Comparison of ENCODE assay signal across 23 cellular contexts in genomic region chr3:184770541-184770940, GRCh38. TPM values are rescaled to one million over a fixed set of nuclear protein-coding genes. Genes with fewer than 3 reads are reported as not detected.
DNase-seq lines count a peak whose midpoint lies in the region; ATAC-seq, FAIRE-seq and TF ChIP-seq lines count a peak whose summit lies in the region.
"Had no signal": no experiment of that assay in that cellular context is flagged by ENCODE, and none has a peak within 500 bp of the region (broad histone marks: within the 10 kb centered on the region; RNA-seq: fewer than 3 reads in every experiment).

No MANE protein-coding gene starts in this region.

- TF ChIP-seq RAD21 in H1 (IDR thresholded peaks at IDR 0.05 in 1 of 2, conservative IDR thresholded peaks at IDR 0.05 in 1 of 2; ENCODE audit: low read depth in 2 of 2, low read length in 2 of 2) = no peak

- ATAC-seq in aorta (ENCODE audit: low FRiP score) = no peak
- ATAC-seq: A549; CD8-positive, alpha-beta T cell; HepG2 had no signal

- H3K23ac ChIP-seq in H1 (ENCODE audit: insufficient read length) (no peak overlapping the region), mesenchymal stem cell (ENCODE audit: low read length in 2 of 2) (no peak overlapping the region), neuronal stem cell (ENCODE audit: low read depth, low read length, poor library complexity) (no peak overlapping the region)

- H4K5ac ChIP-seq in H1 (ENCODE audit: insufficient read length, low read depth, low read length) = no peak overlapping the region

- peaks cover 3 to 8% (median 4%) of the 10 kb centered on the region in 4 experiments; a peak in 4 of 7 replicates for H3K4me1 ChIP-seq in H1 (replicated peaks in 1 of 4; ENCODE audit: control insufficient read depth in 3 of 4, insufficient read depth in 4 of 4, low read length in 3 of 4)
- H3K4me1 ChIP-seq in mesenchymal stem cell (ENCODE audit: control insufficient read depth, insufficient read depth, low read depth, low read length) = peaks cover 12% of the 10 kb centered on the region
- H3K4me1 ChIP-seq in neuronal stem cell (ENCODE audit: control insufficient read depth in 2 of 2, insufficient read depth in 1 of 2, low read depth in 1 of 2, low read length in 2 of 2) = peaks cover 11 to 15% of the 10 kb centered on the region in 2 donors
- H3K4me1 ChIP-seq in aorta (ENCODE audit: control insufficient read depth in 1 of 2, insufficient read depth in 2 of 2, low read length in 2 of 2) = no peaks in the 10 kb centered on the region
- peaks cover 7% of the 10 kb centered on the region for H3K4me1 ChIP-seq in vagina
- H3K4me1 ChIP-seq: A549, BE2C had no signal

- H3K4me3 ChIP-seq in H1 (ENCODE audit: extremely low read depth in 1 of 4, insufficient read depth in 2 of 4, low read depth in 3 of 4, low read length in 4 of 4) (no peak overlapping the region), mesenchymal stem cell (ENCODE audit: insufficient read depth in 1 of 2, low read depth in 1 of 2, low read length in 2 of 2) (no peak overlapping the region), neuronal stem cell (ENCODE audit: low read length in 2 of 2) (no peak overlapping the region), aorta (ENCODE audit: low read length in 2 of 2) (no peak overlapping the region), vagina (no peak overlapping the region)
- H3K4me3 ChIP-seq: A549 had no signal

- H3K4ac ChIP-seq in H1 (replicated peaks; ENCODE audit: insufficient read length, low read depth, low read length) (no peak overlapping the region), mesenchymal stem cell (ENCODE audit: low read depth in 1 of 2, low read length in 2 of 2) (peak overlapping the region in 1 of 2 experiments; percentile 66), neuronal stem cell (ENCODE audit: low read length) (no peak overlapping the region)

- H3K23me2 ChIP-seq in H1 (ENCODE audit: low read depth, low read length) = 0 out of 2 replicates have a peak, but pooled peaks cover 3% of the 10 kb centered on the region

- TF ChIP-seq POLR2A in H1 (IDR thresholded peaks at IDR 0.05; ENCODE audit: control extremely low read depth in 1 of 2, low read depth in 2 of 2, low read length in 2 of 2) (no peak), vagina (IDR thresholded peaks at IDR 0.05) (no peak)

- H2AK5ac ChIP-seq in H1 (ENCODE audit: low read depth, low read length) = no peak overlapping the region
- H2AK5ac ChIP-seq in mesenchymal stem cell (ENCODE audit: low read length, severe bottlenecking) = no peak overlapping the region
- H2AK5ac ChIP-seq in neuronal stem cell (ENCODE audit: low read depth, low read length) = no peak overlapping the region

- no peak overlapping the region for H2AFZ ChIP-seq in H1 (ENCODE audit: low read length)
- no peak overlapping the region for H2AFZ ChIP-seq in mesenchymal stem cell (ENCODE audit: low read depth, low read length)
- H2AFZ ChIP-seq in neuronal stem cell (ENCODE audit: low read length) = no peak overlapping the region

- H3K36me3 ChIP-seq in H1 (ENCODE audit: control insufficient read depth in 2 of 4, insufficient read depth in 4 of 4, low read length in 3 of 4) (no peaks in the 10 kb centered on the region), mesenchymal stem cell (ENCODE audit: control insufficient read depth in 1 of 2, insufficient read depth in 2 of 2, low read depth in 1 of 2, low read length in 2 of 2) (no peaks in the 10 kb centered on the region), neuronal stem cell (replicated peaks in 1 of 2; ENCODE audit: control insufficient read depth in 2 of 2, insufficient read depth in 2 of 2, low read length in 2 of 2) (no peaks in the 10 kb centered on the region), aorta (ENCODE audit: control insufficient read depth in 1 of 2, insufficient read depth in 2 of 2, low read length in 1 of 2) (no peaks in the 10 kb centered on the region), vagina (no peaks in the 10 kb centered on the region)
- H3K36me3 ChIP-seq: BE2C had no signal

- no peaks in the 10 kb centered on the region for H4K20me1 ChIP-seq in H1 (replicated peaks in 1 of 2; ENCODE audit: control insufficient read depth in 1 of 2, insufficient read depth in 2 of 2, low read length in 2 of 2)

- POLR2A ChIA-PET in H1 (lab: Charles Lee; ENCODE audit: partially characterized antibody) = no interaction called here

- H4K91ac ChIP-seq in H1 (replicated peaks; ENCODE audit: insufficient read length, low read length) = peak overlapping the region; percentile 7
- H4K91ac ChIP-seq in mesenchymal stem cell (ENCODE audit: low read length) = peak overlapping the region; percentile 79
- H4K91ac ChIP-seq in neuronal stem cell (ENCODE audit: low read depth, low read length, poor library complexity) = no peak overlapping the region

- CTCF ChIA-PET in H1 (lab: Charles Lee; ENCODE audit: partially characterized antibody) = interaction anchor here (1.2 to 1.4 kb wide), 2 partner anchors 20 to 53 kb away, joined by 3 to 4 read pairs; no protein-coding TSS in a partner anchor

- no peak for TF ChIP-seq EP300 in H1 (IDR thresholded peaks at IDR 0.05; ENCODE audit: borderline replicate concordance in 1 of 2, low read depth in 2 of 2, low read length in 2 of 2)

- H3K79me2 ChIP-seq in H1 (ENCODE audit: control insufficient read depth in 1 of 2, insufficient read depth in 2 of 2, low read length in 2 of 2) = no peaks in the 10 kb centered on the region

- 90% methylated on average over 12 of the region's 12 CpGs; no CpG with 5 or more reads in 1 of the 2 experiments for WGBS in H1 (ENCODE audit: extremely low coverage in 1 of 2, insufficient coverage in 1 of 2, insufficient read length in 1 of 2, insufficient replicate concordance in 2 of 2, low coverage in 1 of 2, low lambda C conversion rate in 2 of 2, missing lambda C conversion rate in 1 of 2), 2 experiments
- WGBS in mesenchymal stem cell = 80% methylated on average over 12 of the region's 12 CpGs
- WGBS in neuronal stem cell (ENCODE audit: extremely low coverage in 2 of 2, insufficient read length in 2 of 2, insufficient replicate concordance in 1 of 2), 2 donors = no CpG with 5 or more reads among the region's 12 CpGs
- 90% methylated on average over 12 of the region's 12 CpGs for WGBS in aorta, 2 donors

- intact Hi-C loops in aorta (cut with DNase I) = no loop called here
- intact Hi-C loops in vagina (cut with DNase I) = no loop called here

- H3K79me1 ChIP-seq in H1 (ENCODE audit: low read depth, low read length) = no peaks in the 10 kb centered on the region
- H3K79me1 ChIP-seq in mesenchymal stem cell (replicated peaks; ENCODE audit: low read length, poor library complexity, severe bottlenecking) = no peaks in the 10 kb centered on the region
- no peaks in the 10 kb centered on the region for H3K79me1 ChIP-seq in neuronal stem cell (ENCODE audit: low read depth, low read length)

- H2BK15ac ChIP-seq in H1 (ENCODE audit: low read length) = no peak overlapping the region
- H2BK15ac ChIP-seq in mesenchymal stem cell (ENCODE audit: low read depth, poor library complexity, severe bottlenecking) = peak overlapping the region; percentile 28
- H2BK15ac ChIP-seq in neuronal stem cell (ENCODE audit: low read length) = peak overlapping the region; percentile 11

- H3K14ac ChIP-seq in H1 (ENCODE audit: insufficient read length) = no peak overlapping the region
- H3K14ac ChIP-seq in mesenchymal stem cell (ENCODE audit: low read length in 2 of 2) = peak overlapping the region in 1 of 2 experiments; percentile 55
- no peak overlapping the region for H3K14ac ChIP-seq in neuronal stem cell (ENCODE audit: low read length)

- no peak overlapping the region for H3K56ac ChIP-seq in H1 (replicated peaks; ENCODE audit: insufficient read length, low read depth, low read length)

- no peak overlapping the region for H3K18ac ChIP-seq in H1 (ENCODE audit: extremely low read depth, low read length)
- peak overlapping the region; percentile 64 to 78 for H3K18ac ChIP-seq in mesenchymal stem cell (ENCODE audit: low read depth in 1 of 2, low read length in 2 of 2)
- no peak overlapping the region for H3K18ac ChIP-seq in neuronal stem cell (ENCODE audit: low read length)

- H2BK5ac ChIP-seq in H1 (ENCODE audit: low read depth, low read length) (no peak overlapping the region), mesenchymal stem cell (ENCODE audit: low read depth, low read length, poor library complexity, severe bottlenecking) (no peak overlapping the region), neuronal stem cell (ENCODE audit: low read length) (no peak overlapping the region)

- TF ChIP-seq CTCF in H1 (IDR thresholded peaks at IDR 0.05; ENCODE audit: control extremely low read depth in 1 of 3, insufficient read depth in 1 of 3, low read depth in 1 of 3, low read length in 3 of 3) (no peak), vagina (IDR thresholded peaks at IDR 0.05) (no peak)

- no peak overlapping the region for H3K27ac ChIP-seq in H1 (ENCODE audit: low read depth, low read length)
- H3K27ac ChIP-seq in mesenchymal stem cell (ENCODE audit: low read length, poor library complexity, severe bottlenecking) = no peak overlapping the region
- H3K27ac ChIP-seq in neuronal stem cell (replicated peaks; ENCODE audit: low read length) = no peak overlapping the region
- no peak overlapping the region for H3K27ac ChIP-seq in aorta (ENCODE audit: low read depth in 1 of 2, low read length in 2 of 2)
- no peak overlapping the region for H3K27ac ChIP-seq in vagina
- H3K27ac ChIP-seq: A549, C4-2B had no signal

- no peaks in the 10 kb centered on the region for H3K9me3 ChIP-seq in H1 (ENCODE audit: insufficient read depth in 2 of 2, low read depth in 1 of 2, low read length in 1 of 2)
- H3K9me3 ChIP-seq in mesenchymal stem cell (ENCODE audit: control insufficient read depth, low read length) = no peaks in the 10 kb centered on the region
- H3K9me3 ChIP-seq in neuronal stem cell (replicated peaks in 1 of 2; ENCODE audit: control insufficient read depth in 2 of 2, insufficient read depth in 1 of 2, low read depth in 1 of 2, low read length in 2 of 2) = no peaks in the 10 kb centered on the region
- H3K9me3 ChIP-seq in aorta (ENCODE audit: control insufficient read depth, low read length) = no peaks in the 10 kb centered on the region
- H3K9me3 ChIP-seq in vagina = no peaks in the 10 kb centered on the region
- H3K9me3 ChIP-seq: A549, BE2C had no signal

- no peak overlapping the region for H3K9ac ChIP-seq in H1 (replicated peaks in 1 of 4; ENCODE audit: extremely low read depth in 1 of 4, low read depth in 3 of 4, low read length in 3 of 4)
- H3K9ac ChIP-seq in mesenchymal stem cell (ENCODE audit: low read length) = no peak overlapping the region
- no peak overlapping the region for H3K9ac ChIP-seq in neuronal stem cell (ENCODE audit: low read depth, low read length, poor library complexity)

- H2BK12ac ChIP-seq in H1 (ENCODE audit: low read depth, low read length) (no peak overlapping the region), mesenchymal stem cell (ENCODE audit: low read length in 2 of 2) (peak overlapping the region; percentile 49 to 91), neuronal stem cell (ENCODE audit: low read length) (no peak overlapping the region)

- no peak for FAIRE-seq in H1 (lab: Jason Lieb, UNC)
- FAIRE-seq: A549, D721Med, G401.6, GM12891, HepG2 had no signal

- no peak overlapping the region for H4K8ac ChIP-seq in H1 (ENCODE audit: extremely low read depth, insufficient read depth, low read length)
- H4K8ac ChIP-seq in mesenchymal stem cell (ENCODE audit: low read length) = peak overlapping the region; percentile 71
- H4K8ac ChIP-seq in neuronal stem cell (ENCODE audit: low read depth, low read length) = no peak overlapping the region

- H3K27me3 ChIP-seq in H1 (replicated peaks in 1 of 4; ENCODE audit: control insufficient read depth in 3 of 4, extremely low read depth in 1 of 4, insufficient read depth in 3 of 4, low read length in 3 of 4) (peaks cover 0 to 2% (median 0%) of the 10 kb centered on the region in 4 experiments; a peak in 2 of 7 replicates), mesenchymal stem cell (ENCODE audit: control insufficient read depth in 1 of 2, insufficient read depth in 1 of 2, low read length in 2 of 2) (peaks cover 3 to 57% of the 10 kb centered on the region in 2 experiments), neuronal stem cell (ENCODE audit: control insufficient read depth in 3 of 3, insufficient read depth in 3 of 3, low read depth in 1 of 3, low read length in 3 of 3) (peaks cover 0 to 49% (median 0%) of the 10 kb centered on the region in 3 experiments), aorta (ENCODE audit: control insufficient read depth in 1 of 2, insufficient read depth in 2 of 2, low read length in 1 of 2) (no peaks in the 10 kb centered on the region), vagina (no peaks in the 10 kb centered on the region)
- H3K27me3 ChIP-seq: BE2C had no signal

- H2BK120ac ChIP-seq in H1 (replicated peaks; ENCODE audit: low read depth, low read length) (no peak overlapping the region), mesenchymal stem cell (ENCODE audit: low read depth, low read length) (peak overlapping the region; percentile 21), neuronal stem cell (ENCODE audit: low read depth, low read length) (no peak overlapping the region)

- no peak for DNase-seq in H1 (ENCODE audit: low read depth in 1 of 2, low spot score in 2 of 2)
- DNase-seq in mesenchymal stem cell = no peak
- DNase-seq in neuronal stem cell (ENCODE audit: low spot score) = no peak
- peak; percentile 29 to 68 for DNase-seq in aorta
- no peak for DNase-seq in NCI-H510A treated with DMSO at 0.1 percent for 48 hours (lab: John Stamatoyannopoulos, UW)
- no peak for DNase-seq in H4 (ENCODE audit: low spot score)
- no peak for DNase-seq in cerebellar cortex (ENCODE audit: low spot score)
- DNase-seq in vagina (ENCODE audit: extremely low spot score in 2 of 2) = no peak
- DNase-seq: BE2C; CD8-positive, alpha-beta T cell; COR-L47; DMS153; DMS79 treated with DMSO at 0.1 percent for 48 hours; EL; GOT3; HCEC 1CT; HFFc6 had no signal

- no peak overlapping the region for H2BK20ac ChIP-seq in H1 (ENCODE audit: low read length)

- H3K4me2 ChIP-seq in H1 (ENCODE audit: insufficient read depth in 1 of 2, low read depth in 2 of 2, low read length in 2 of 2) = no peak overlapping the region
- H3K4me2 ChIP-seq in mesenchymal stem cell (ENCODE audit: low read length, poor library complexity, severe bottlenecking) = no peak overlapping the region
- H3K4me2 ChIP-seq in neuronal stem cell (ENCODE audit: insufficient read depth, low read length, poor library complexity, severe bottlenecking) = no peak overlapping the region
- H3K4me2 ChIP-seq: A549 had no signal

RNA-seq across cellular contexts. Expression of gene VPS8, which starts 41.4 kb away (rescaled TPM):
- total RNA-seq in H1 (2021; fragmentation: NEBNext Ultra II Directional; extraction: Animal tissue kit (Norgen Biotek cat#: 25700)) = 38.0 and 41.0 TPM in 2 replicates
- 11.6 and 13.0 TPM in 2 replicates for polyA plus RNA-seq in H1 (2011; rRNA removed)
- polyA plus RNA-seq in H1 (2011; cell fraction: cytosol; rRNA removed) = 17.5 TPM
- polyA plus RNA-seq in H1 (2011; cell fraction: nucleus; rRNA removed) = 13.0 TPM
- polyA plus RNA-seq in H1 (2012, experiment 1 of 2) = 13.6 to 18.2 TPM (median 16.1 TPM) in 4 replicates
- 1.2 TPM for polyA plus RNA-seq in H1 (2012, experiment 2 of 2)
- polyA plus RNA-seq in H1 (2013, experiment 1 of 2) = 11.4 TPM
- polyA plus RNA-seq in H1 (2013, experiment 2 of 2) = 11.6 TPM
- 52.1 and 77.3 TPM in 2 replicates for polyA minus RNA-seq in H1 (2011; rRNA and poly(A)+ RNA removed)
- 21.4 TPM for polyA minus RNA-seq in H1 (2011; cell fraction: cytosol; rRNA and poly(A)+ RNA removed)
- 144 TPM for polyA minus RNA-seq in H1 (2011; cell fraction: nucleus; rRNA and poly(A)+ RNA removed)
- polyA plus RNA-seq in mesenchymal stem cell (2013, experiment 1 of 2) = 13.9 TPM
- polyA plus RNA-seq in mesenchymal stem cell (2013, experiment 2 of 2) = 15.3 TPM
- 12.9 TPM for polyA plus RNA-seq in neuronal stem cell (2013, experiment 1 of 2)
- 12.8 TPM for polyA plus RNA-seq in neuronal stem cell (2013, experiment 2 of 2)
- total RNA-seq in aorta = 100 to 1,000 TPM in 1 of 2 donors, 10 to 100 TPM in 1; 57.9 to 108 TPM
- polyA plus RNA-seq in aorta = 10 to 100 TPM in 1 of 2 donors, 1 to 10 TPM in 1; 6.8 to 18.1 TPM
- 37.8 and 47.1 TPM in 2 replicates for total RNA-seq in H4 (2014; rRNA removed; shearing (Covaris generic))
- 52.3 TPM for total RNA-seq in vagina

RNA-seq across cellular contexts. Expression of gene MAGEF1, which starts 58.7 kb away (rescaled TPM):
- total RNA-seq in H1 (2021; fragmentation: NEBNext Ultra II Directional; extraction: Animal tissue kit (Norgen Biotek cat#: 25700)) = 54.1 and 56.7 TPM in 2 replicates
- 26.5 and 29.5 TPM in 2 replicates for polyA plus RNA-seq in H1 (2011; rRNA removed)
- 51.9 TPM for polyA plus RNA-seq in H1 (2011; cell fraction: cytosol; rRNA removed)
- polyA plus RNA-seq in H1 (2011; cell fraction: nucleus; rRNA removed) = 18.1 TPM
- 47.6 to 57.8 TPM (median 52.1 TPM) in 4 replicates for polyA plus RNA-seq in H1 (2012, experiment 1 of 2)
- 31.8 TPM for polyA plus RNA-seq in H1 (2012, experiment 2 of 2)
- polyA plus RNA-seq in H1 (2013, experiment 1 of 2) = 33.0 TPM
- 35.2 TPM for polyA plus RNA-seq in H1 (2013, experiment 2 of 2)
- polyA minus RNA-seq in H1 (2011; rRNA and poly(A)+ RNA removed) = 11.3 and 12.0 TPM in 2 replicates
- 21.2 TPM for polyA minus RNA-seq in H1 (2011; cell fraction: cytosol; rRNA and poly(A)+ RNA removed)
- 11.4 TPM for polyA minus RNA-seq in H1 (2011; cell fraction: nucleus; rRNA and poly(A)+ RNA removed)
- 21.2 TPM for polyA plus RNA-seq in mesenchymal stem cell (2013, experiment 1 of 2)
- polyA plus RNA-seq in mesenchymal stem cell (2013, experiment 2 of 2) = 22.4 TPM
- polyA plus RNA-seq in neuronal stem cell (2013, experiment 1 of 2) = 67.9 TPM
- polyA plus RNA-seq in neuronal stem cell (2013, experiment 2 of 2) = 67.5 TPM
- total RNA-seq in aorta = 10 to 100 TPM; 22.9 to 23.4 TPM
- polyA plus RNA-seq in aorta = 10 to 100 TPM; 17.9 to 34.2 TPM
- 51.8 and 55.4 TPM in 2 replicates for total RNA-seq in H4 (2014; rRNA removed; shearing (Covaris generic))
- 25.5 TPM for total RNA-seq in vagina

Comparison
In these comparisons a context has a peak if more than half of its experiments do, and no peak if none do; other contexts are left out.
1. DNase-seq: peak in aorta (2 of 2); none in H1 (0 of 2), mesenchymal stem cell (single experiment), neuronal stem cell (single experiment), NCI-H510A treated with DMSO at 0.1 percent for 48 hours (single experiment), H4 (single experiment), cerebellar cortex (single experiment) and vagina (0 of 2).
2. H2BK12ac ChIP-seq: peak in mesenchymal stem cell (2 of 2); none in H1 (single experiment) and neuronal stem cell (single experiment).
3. H3K18ac ChIP-seq: peak in mesenchymal stem cell (2 of 2); none in H1 (single experiment) and neuronal stem cell (single experiment).